Comparison of ENCODE assay signal across 8 cellular contexts in the genomic region with DNA sequence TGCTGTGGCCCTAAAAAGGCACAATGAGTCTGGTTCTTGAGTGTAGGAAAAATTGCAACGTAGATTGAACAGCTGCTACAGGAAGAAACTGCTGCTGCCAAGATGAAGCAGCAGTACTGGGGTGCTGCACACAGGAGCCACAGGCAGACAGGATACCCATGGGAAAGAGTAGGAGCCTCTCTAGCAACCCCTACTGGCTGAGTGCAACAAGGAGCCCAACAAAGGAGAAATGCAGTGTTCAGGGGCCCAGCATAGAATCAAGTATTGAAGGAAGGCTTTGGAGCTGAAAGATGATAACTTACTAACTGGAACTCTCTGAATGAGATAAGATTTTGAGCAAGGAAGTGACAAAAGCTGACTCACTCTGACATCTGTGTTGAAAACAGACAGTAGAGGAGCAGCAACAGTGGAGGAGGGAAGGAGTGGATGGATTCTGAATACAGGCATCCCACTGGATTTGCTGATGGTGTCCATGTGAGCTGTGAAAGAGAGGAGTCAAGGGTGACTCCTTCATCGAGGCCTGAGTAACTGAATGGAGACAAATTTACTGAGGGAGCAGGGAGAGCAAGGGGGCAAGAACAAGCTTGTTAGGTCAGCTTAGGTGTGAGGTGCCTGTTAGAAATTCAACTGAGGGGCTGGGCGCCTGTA.
DNase-seq lines count a peak whose midpoint lies in the region; ATAC-seq and TF ChIP-seq lines count a peak whose summit lies in the region.

No MANE protein-coding gene starts in this region.

- H4K20me1 ChIP-seq in Loucy (ENCODE audit: insufficient read depth, low read length, poor library complexity, severe bottlenecking) (no peaks in the 10 kb centered on the region), fibroblast of lung (ENCODE audit: control insufficient read depth, extremely low read depth, insufficient read depth, low read length) (no peaks in the 10 kb centered on the region)

- peak overlapping the region; percentile 59; the same call in 1 of the 2 replicates for H2AFZ ChIP-seq in Loucy (ENCODE audit: low read length)
- no peak overlapping the region for H2AFZ ChIP-seq in fibroblast of lung (ENCODE audit: low read length)

- H3K36me3 ChIP-seq in right atrium auricular region (no peaks in the 10 kb centered on the region), Loucy (ENCODE audit: insufficient read depth, low read length) (no peaks in the 10 kb centered on the region), fibroblast of lung (ENCODE audit: control insufficient read depth, insufficient read depth, low read length) (no peaks in the 10 kb centered on the region)

- H3K36me3 Mint-ChIP-seq in WTC11 = no peaks in the 10 kb centered on the region

- no peaks in the 10 kb centered on the region for H3K27me3 ChIP-seq in right atrium auricular region
- no peaks in the 10 kb centered on the region for H3K27me3 ChIP-seq in Loucy (ENCODE audit: insufficient read depth, low read length, poor library complexity, severe bottlenecking)
- no peaks in the 10 kb centered on the region for H3K27me3 ChIP-seq in fibroblast of lung (ENCODE audit: control insufficient read depth, insufficient read depth, low read length)

- H3K9ac ChIP-seq in Loucy (ENCODE audit: low read depth, low read length, poor library complexity, severe bottlenecking) = peak overlapping the region; percentile 68
- H3K9ac ChIP-seq in fibroblast of lung (ENCODE audit: insufficient read depth, low read length) = no peak overlapping the region

- peak overlapping the region; percentile 14 for H3K4me2 ChIP-seq in Loucy (ENCODE audit: low read depth, low read length, poor library complexity, severe bottlenecking)
- H3K4me2 ChIP-seq in fibroblast of lung (ENCODE audit: extremely low read depth, insufficient read depth, low read length) = no peak overlapping the region

- no peak overlapping the region for H3K4me3 Mint-ChIP-seq in WTC11

- DNase-seq in Right ventricle myocardium superior = no peak
- no peak for DNase-seq in right atrium auricular region (ENCODE audit: low spot score)
- peak; percentile 63 for DNase-seq in WTC11 (ENCODE audit: low spot score)
- DNase-seq in fibroblast of lung (ENCODE audit: low read depth in 2 of 2) = peak; percentile 72 to 88
- no peak for DNase-seq in sciatic nerve (ENCODE audit: low spot score)

- intact Hi-C loops in Right ventricle myocardium superior (cut with DNase I) (no loop called here), sciatic nerve (cut with DNase I) (no loop called here)

- no peak overlapping the region for H3K27ac Mint-ChIP-seq in WTC11

- H3K9me3 ChIP-seq in right atrium auricular region (no peaks in the 10 kb centered on the region), Loucy (ENCODE audit: insufficient read depth, low read depth, low read length) (no peaks in the 10 kb centered on the region), fibroblast of lung (ENCODE audit: control insufficient read depth, insufficient read depth, low read depth, low read length) (no peaks in the 10 kb centered on the region)

- H3K27ac ChIP-seq in right atrium auricular region = no peak overlapping the region
- H3K27ac ChIP-seq in fibroblast of lung (ENCODE audit: insufficient read depth, low read length) = peak overlapping the region; percentile 86

- no peaks in the 10 kb centered on the region for H3K79me2 ChIP-seq in Loucy (ENCODE audit: insufficient read depth, low read length)
- H3K79me2 ChIP-seq in fibroblast of lung (ENCODE audit: control insufficient read depth, insufficient read depth, low read length) = no peaks in the 10 kb centered on the region

- H3K4me1 ChIP-seq in right atrium auricular region = peaks cover 0 to 37% of the 10 kb centered on the region in 2 donors
- H3K4me1 ChIP-seq in Loucy (ENCODE audit: insufficient read depth, low read length, poor library complexity, severe bottlenecking) = peaks cover 74% of the 10 kb centered on the region
- peaks cover 19% of the 10 kb centered on the region for H3K4me1 ChIP-seq in fibroblast of lung (ENCODE audit: control insufficient read depth, extremely low read depth, insufficient read depth, low read length)

- CTCF ChIA-PET in WTC11 (lab: Charles Lee) = interaction anchor here (0.5 to 1.7 kb wide), 19 partner anchors 9 to 1527 kb away, joined by 3 to 11 read pairs (median 3); partner anchors contain the start of gene GMPR

- peak; percentile 29 for ATAC-seq in Right ventricle myocardium superior (ENCODE audit: poor library complexity)
- ATAC-seq in WTC11 = peak; percentile 97
- ATAC-seq in sciatic nerve = peak; percentile 38
- no peak for ATAC-seq in GM19023 (IDR thresholded peaks at IDR 0.05; ENCODE audit: unreplicated experiment)
- ATAC-seq in GM18873 (IDR thresholded peaks at IDR 0.05; ENCODE audit: low FRiP score, unreplicated experiment) = no peak

- no peak overlapping the region for H3K4me3 ChIP-seq in right atrium auricular region
- H3K4me3 ChIP-seq in Loucy (ENCODE audit: low read length, poor library complexity, severe bottlenecking) = no peak overlapping the region
- H3K4me3 ChIP-seq in fibroblast of lung (replicated peaks in 1 of 4; ENCODE audit: control extremely low read depth in 1 of 4, insufficient read depth in 1 of 4, low read depth in 3 of 4, low read length in 4 of 4) = no peak overlapping the region

- H3K4me1 Mint-ChIP-seq in WTC11 = peaks cover 32% of the 10 kb centered on the region

- H3K27me3 Mint-ChIP-seq in WTC11 (ENCODE audit: low read depth) = peaks cover 3% of the 10 kb centered on the region; the same call in 1 of the 2 replicates

- no peaks in the 10 kb centered on the region for H3K9me3 Mint-ChIP-seq in WTC11

- no peaks in the 10 kb centered on the region for H3K9me2 ChIP-seq in Loucy (replicated peaks; ENCODE audit: low read depth, low read length)

- no peaks in the 10 kb centered on the region for H3F3A ChIP-seq in Loucy (ENCODE audit: low read depth)

- TF ChIP-seq CTCF in right atrium auricular region (IDR thresholded peaks at IDR 0.05) (peak in 1 of 2 donors; percentile 69), Loucy (conservative IDR thresholded peaks at IDR 0.05; ENCODE audit: low read length) (peak; percentile 77), WTC11 (IDR thresholded peaks at IDR 0.05) (peak; percentile 46; the same call in 1 of the 2 replicates), fibroblast of lung (conservative IDR thresholded peaks at IDR 0.05 in 1 of 2, IDR thresholded peaks at IDR 0.05 in 1 of 2; ENCODE audit: low read depth in 1 of 2, low read length in 2 of 2) (peak; percentile 65 to 71)

- POLR2A ChIA-PET in WTC11 (lab: Charles Lee) = no interaction called here

TF ChIP-seq in WTC11, 78 proteins besides CTCF, POLR2A, EP300 and RAD21:
- TF ChIP-seq TCF7 (CRISPR knock-in tag; IDR thresholded peaks at IDR 0.05; ENCODE audit: low read depth) (no peak), ATF6 (CRISPR knock-in tag; IDR thresholded peaks at IDR 0.05) (no peak), GRHL2 (CRISPR knock-in tag; IDR thresholded peaks at IDR 0.05; ENCODE audit: insufficient replicate concordance, severe bottlenecking) (no peak), SMAD4 (CRISPR knock-in tag; IDR thresholded peaks at IDR 0.05) (no peak), USF1 (CRISPR knock-in tag; IDR thresholded peaks at IDR 0.05) (no peak), EMX1 (CRISPR knock-in tag; IDR thresholded peaks at IDR 0.05) (no peak), ZNF423 (CRISPR knock-in tag; IDR thresholded peaks at IDR 0.05) (no peak), NFE2L1 (CRISPR knock-in tag; IDR thresholded peaks at IDR 0.05) (no peak)
- TF ChIP-seq, protein P1, sequence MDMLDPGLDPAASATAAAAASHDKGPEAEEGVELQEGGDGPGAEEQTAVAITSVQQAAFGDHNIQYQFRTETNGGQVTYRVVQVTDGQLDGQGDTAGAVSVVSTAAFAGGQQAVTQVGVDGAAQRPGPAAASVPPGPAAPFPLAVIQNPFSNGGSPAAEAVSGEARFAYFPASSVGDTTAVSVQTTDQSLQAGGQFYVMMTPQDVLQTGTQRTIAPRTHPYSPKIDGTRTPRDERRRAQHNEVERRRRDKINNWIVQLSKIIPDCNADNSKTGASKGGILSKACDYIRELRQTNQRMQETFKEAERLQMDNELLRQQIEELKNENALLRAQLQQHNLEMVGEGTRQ (CRISPR knock-in tag; IDR thresholded peaks at IDR 0.05) = no peak
TF ChIP-seq in WTC11: peak in this region for 0.

Comparison
In these comparisons a context has a peak if more than half of its experiments do, and no peak if none do; other contexts are left out.
1. ATAC-seq: peak in Right ventricle myocardium superior (single experiment), WTC11 (single experiment) and sciatic nerve (single experiment); none in GM19023 (single experiment) and GM18873 (single experiment).
2. DNase-seq: peak in WTC11 (single experiment) and fibroblast of lung (2 of 2); none in Right ventricle myocardium superior (single experiment), right atrium auricular region (single experiment) and sciatic nerve (single experiment).